In genomic region chr1:24321712-24322635, GRCh38 we compare ENCODE assay signal across 1 cellular context.
TF ChIP-seq lines count a peak whose summit lies in the region.

No MANE protein-coding gene starts in this region.

TF ChIP-seq in HCT116, 20 proteins besides CTCF, POLR2A, EP300 and RAD21 (continued from another document):
- TF ChIP-seq ZBTB33 (IDR thresholded peaks at IDR 0.05; ENCODE audit: extremely low read depth, insufficient replicate concordance, low read length) = peak; percentile 72
- TF ChIP-seq POLR2AphosphoS5 (IDR thresholded peaks at IDR 0.05; ENCODE audit: low read depth, low read length) = peak; percentile 33
- TF ChIP-seq JUND (IDR thresholded peaks at IDR 0.05) = peak; percentile 64
- 0 out of 2 replicates have a peak, but pooled peaks have one; percentile 57 for TF ChIP-seq CBX3 (IDR thresholded peaks at IDR 0.05; ENCODE audit: low read depth)
- no peak for TF ChIP-seq SRF (IDR thresholded peaks at IDR 0.05; ENCODE audit: low read depth)
- peak; percentile 50 for TF ChIP-seq CEBPB (IDR thresholded peaks at IDR 0.05; ENCODE audit: low read depth)
- TF ChIP-seq EZH2phosphoT487 (IDR thresholded peaks at IDR 0.05; ENCODE audit: borderline replicate concordance) = no peak
- TF ChIP-seq ZNF274 (IDR thresholded peaks at IDR 0.05; ENCODE audit: low read depth, low read length) = no peak
- no peak for TF ChIP-seq REST (IDR thresholded peaks at IDR 0.05; ENCODE audit: low read depth)
- TF ChIP-seq ATF3 (IDR thresholded peaks at IDR 0.05) = no peak
- TF ChIP-seq SIN3A (IDR thresholded peaks at IDR 0.05; ENCODE audit: low read depth) = peak; percentile 92
- TF ChIP-seq SP1 (IDR thresholded peaks at IDR 0.05; ENCODE audit: low read depth) = peak; percentile 68
- TF ChIP-seq EZH2 (IDR thresholded peaks at IDR 0.05) = no peak
- TF ChIP-seq YY1 (IDR thresholded peaks at IDR 0.05; ENCODE audit: extremely low read depth, insufficient replicate concordance, low read depth, low read length) = peak; percentile 9
- TF ChIP-seq EGR1 (IDR thresholded peaks at IDR 0.05; ENCODE audit: low read depth) = peak; percentile 19; the same call in 1 of the 2 replicates
- TF ChIP-seq TCF7L2 (IDR thresholded peaks at IDR 0.05; ENCODE audit: borderline replicate concordance, extremely low read depth, insufficient read depth, insufficient read length) = peak; percentile 100
- TF ChIP-seq ELF1 (IDR thresholded peaks at IDR 0.05; ENCODE audit: borderline replicate concordance, low read depth) = no peak
- peak; percentile 15; the same call in 1 of the 2 replicates for TF ChIP-seq FOSL1 (IDR thresholded peaks at IDR 0.05; ENCODE audit: low read depth)
- peak; percentile 87 for TF ChIP-seq MAX (IDR thresholded peaks at IDR 0.05)
